ENCODE assay signal across 15 cellular contexts in the genomic region with DNA sequence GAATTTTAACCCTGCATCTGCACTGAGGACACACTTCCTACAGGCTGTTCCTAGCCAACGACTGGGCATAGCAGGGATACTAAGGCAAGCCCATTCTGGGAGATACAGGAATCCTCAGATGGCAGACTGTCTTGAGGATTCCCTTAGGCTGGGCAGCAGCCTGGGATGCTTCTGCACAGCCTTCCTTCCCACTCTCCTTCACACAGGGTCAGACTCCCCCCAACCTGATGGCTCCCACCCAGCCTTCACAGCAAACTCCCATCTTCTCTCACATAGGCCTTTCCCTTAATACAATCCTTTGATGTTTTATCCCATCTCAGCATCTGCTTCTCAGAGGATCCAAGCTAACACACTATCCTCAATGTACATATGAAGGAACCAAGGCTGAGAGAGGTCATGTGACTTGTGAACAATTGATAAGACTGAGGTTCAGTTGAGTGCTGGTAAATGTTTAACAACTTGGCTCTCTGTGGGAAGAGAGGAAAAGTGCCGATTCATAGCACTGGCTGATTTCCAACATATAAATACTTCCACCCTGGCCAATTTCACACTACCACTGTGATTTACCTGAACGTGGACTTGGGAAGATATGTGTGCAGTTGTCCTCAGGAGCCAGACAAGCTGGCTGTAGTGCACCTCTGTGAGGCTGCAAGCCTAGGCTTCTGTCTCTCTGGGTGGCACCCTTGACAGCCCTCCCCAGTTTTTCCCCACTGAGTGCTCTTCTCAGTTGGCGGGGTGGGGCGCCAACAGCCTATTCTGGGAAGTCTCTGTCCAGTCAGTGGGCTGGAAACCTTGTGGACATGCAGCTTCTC.
DNase-seq lines count a peak whose midpoint lies in the region; ATAC-seq, FAIRE-seq and TF ChIP-seq lines count a peak whose summit lies in the region.
"Had no signal": no experiment of that assay in that cellular context is flagged by ENCODE, and none has a peak within 500 bp of the region (broad histone marks: within the 10 kb centered on the region; RNA-seq: fewer than 3 reads in every experiment).

No MANE protein-coding gene starts in this region.

- H3K27me3 ChIP-seq in duodenal mucosa (ENCODE audit: control insufficient read depth in 1 of 2, insufficient read depth in 2 of 2, low read length in 2 of 2) (no peaks in the 10 kb centered on the region), HepG2 (ENCODE audit: control insufficient read depth in 1 of 2, insufficient read depth in 2 of 2, low read length in 2 of 2) (no peaks in the 10 kb centered on the region)
- H3K27me3 ChIP-seq: BLaER1 had no signal

- intact Hi-C loops in HepG2 (cut with micrococcal nuclease; ENCODE audit: unreplicated experiment) = loop anchor here (1.0 kb wide), 2 partner anchors 20 to 623 kb away; no protein-coding TSS in a partner anchor

- H2AFZ ChIP-seq in HepG2 (ENCODE audit: low read length) = peak overlapping the region; percentile 62

- H3K79me2 ChIP-seq in HepG2 (ENCODE audit: insufficient read depth, low read length) = no peaks in the 10 kb centered on the region

- CTCF ChIA-PET in HepG2 (lab: Yijun Ruan, JAX; ENCODE audit: low intra/inter-chr PET ratio, low total read pairs) = no interaction called here

- FAIRE-seq in HepG2 (lab: Jason Lieb, UNC) = peak; percentile 99
- FAIRE-seq: G401.6 had no signal

- no peak; the same call in 1 of the 2 replicates for TF ChIP-seq RAD21 in HepG2 (CRISPR knock-in tag; IDR thresholded peaks at IDR 0.05)

- H3K36me3 ChIP-seq in duodenal mucosa (ENCODE audit: control insufficient read depth in 1 of 2, insufficient read depth in 2 of 2, low read length in 2 of 2) (no peaks in the 10 kb centered on the region), HepG2 (replicated peaks in 1 of 2; ENCODE audit: control insufficient read depth in 1 of 2, insufficient read depth in 2 of 2, low read length in 2 of 2) (no peaks in the 10 kb centered on the region)
- H3K36me3 ChIP-seq: BLaER1 had no signal

- H3K4me3 ChIP-seq in LNCaP clone FGC (ENCODE audit: low read depth, low read length) (no peak overlapping the region), duodenal mucosa (ENCODE audit: low read depth in 1 of 2, low read length in 2 of 2) (no peak overlapping the region), HepG2 (replicated peaks in 1 of 3; ENCODE audit: insufficient read depth in 1 of 3, low read depth in 2 of 3, low read length in 3 of 3) (peak overlapping the region in 1 of 3 experiments; percentile 47; a peak in 2 of 6 replicates)
- H3K4me3 ChIP-seq: BLaER1 had no signal

- H3K4me2 ChIP-seq in HepG2 (ENCODE audit: low read depth, low read length) = peak overlapping the region; percentile 70
- H3K4me2 ChIP-seq: BLaER1 had no signal

- H3K9me3 ChIP-seq in duodenal mucosa (ENCODE audit: control insufficient read depth in 1 of 2, low read length in 2 of 2) (no peaks in the 10 kb centered on the region), HepG2 (ENCODE audit: low read length) (no peaks in the 10 kb centered on the region)
- H3K9me3 ChIP-seq: BLaER1 had no signal

- H3K27ac ChIP-seq in duodenal mucosa (ENCODE audit: low read depth, low read length) (peak overlapping the region; percentile 3), HepG2 (ENCODE audit: extremely low read length, insufficient read depth, low read length) (peak overlapping the region; percentile 88)
- H3K27ac ChIP-seq: BLaER1 had no signal

- no TSS peak for BruUV-seq in HepG2 (replicated peaks; lab: Mats Ljungman, UMichigan)

- TF ChIP-seq POLR2A in HepG2 (IDR thresholded peaks at IDR 0.05; ENCODE audit: insufficient read depth in 1 of 2, low read depth in 2 of 2, low read length in 2 of 2) = peak in 1 of 2 experiments; percentile 55; a peak in 1 of 4 replicates

- WGBS in HepG2 (ENCODE audit: low lambda C conversion rate) = 8% methylated on average over 2 of the region's 5 CpGs

- no peak overlapping the region for H3K9ac ChIP-seq in duodenal mucosa (ENCODE audit: low read depth in 1 of 2, low read length in 2 of 2)
- H3K9ac ChIP-seq in HepG2 (ENCODE audit: insufficient read depth, low read depth, low read length) = peak overlapping the region; percentile 62
- H3K9ac ChIP-seq: BLaER1 had no signal

- in situ Hi-C loops in HepG2 (cut with HindIII; ENCODE audit: extremely low pct_ligation_motif_present, low pct_unique_long_range_greater_than_20kb) = loop anchor here (10.0 to 25.0 kb wide), 2 partner anchors 230 to 622 kb away; no protein-coding TSS in a partner anchor

- no peaks in the 10 kb centered on the region for H4K20me1 ChIP-seq in HepG2 (ENCODE audit: insufficient read depth, low read length)
- H4K20me1 ChIP-seq: BLaER1 had no signal

- H3K4me1 ChIP-seq in duodenal mucosa (ENCODE audit: control insufficient read depth in 1 of 2, insufficient read depth in 2 of 2, low read length in 2 of 2) (peaks cover 20 to 39% of the 10 kb centered on the region in 2 donors), HepG2 (ENCODE audit: insufficient read depth, low read length) (peaks cover 56% of the 10 kb centered on the region)

- peak; percentile 96 for ATAC-seq in HepG2

- no peak for TF ChIP-seq CTCF in LNCaP clone FGC (IDR thresholded peaks at IDR 0.05; ENCODE audit: control insufficient read depth, extremely low read depth, insufficient read depth)
- no peak for TF ChIP-seq CTCF in HepG2 (CRISPR knock-in tag; IDR thresholded peaks at IDR 0.05)

- DNase-seq in COLO668 (lab: John Stamatoyannopoulos, UW; ENCODE audit: unreplicated experiment) = peak; percentile 39
- DNase-seq in LNCaP clone FGC (ENCODE audit: low read depth) = peak; percentile 46
- peak; percentile 96 for DNase-seq in HepG2 (ENCODE audit: low spot score)
- no peak for DNase-seq in amniotic stem cell (lab: John Stamatoyannopoulos, UW)
- DNase-seq in superior temporal gyrus (ENCODE audit: extremely low spot score) = no peak
- no peak for DNase-seq in stimulated activated CD4-positive, alpha-beta T cell treated with anti-CD3 and anti-CD28 coated beads, Interleukin-4, amount 100 ng/mL, for 24 hours
- no peak for DNase-seq in activated naive CD4-positive, alpha-beta T cell treated with anti-CD3 and anti-CD28 coated beads, Interleukin-2, amount 50 U/mL, for 16 hours
- DNase-seq: KBM-7; naive B cell; NCI-H774; retina; stimulated activated naive CD4-positive, alpha-beta T cell treated with Interleukin-2 at 50 U/mL for 16 hours had no signal

- POLR2A ChIA-PET in HepG2 (lab: Yijun Ruan, JAX) = interaction anchor here (0.9 to 3.4 kb wide), 4 partner anchors 9 to 622 kb away, joined by 3 to 19 read pairs (median 12); no protein-coding TSS in a partner anchor

- peak in 1 of 2 experiments; percentile 75; a peak in 2 of 4 replicates for TF ChIP-seq EP300 in HepG2 (IDR thresholded peaks at IDR 0.05; ENCODE audit: low read depth in 2 of 2, low read length in 2 of 2)
- no peak for TF ChIP-seq EP300 in HepG2 (CRISPR knock-in tag; IDR thresholded peaks at IDR 0.05; ENCODE audit: borderline replicate concordance)

TF ChIP-seq in HepG2, 621 proteins besides CTCF, POLR2A, EP300 and RAD21 (continues in another document):
- TF ChIP-seq KLF13 (CRISPR knock-in tag; IDR thresholded peaks at IDR 0.05) (no peak), IKZF5 (CRISPR knock-in tag; IDR thresholded peaks at IDR 0.05) (peak; percentile 61; the same call in 1 of the 2 replicates), ZNF781 (CRISPR knock-in tag; IDR thresholded peaks at IDR 0.05; ENCODE audit: borderline replicate concordance, not compliant biosample characterization) (no peak), RELA (CRISPR knock-in tag; IDR thresholded peaks at IDR 0.05) (no peak), ZNF460 (CRISPR knock-in tag; IDR thresholded peaks at IDR 0.05; ENCODE audit: borderline replicate concordance) (no peak), ZBTB38 (CRISPR knock-in tag; IDR thresholded peaks at IDR 0.05) (no peak), EHMT2 (IDR thresholded peaks at IDR 0.05; ENCODE audit: borderline replicate concordance, low read depth, low read length) (peak; percentile 62; the same call in 1 of the 2 replicates), NR2F2 (IDR thresholded peaks at IDR 0.05; ENCODE audit: borderline replicate concordance, low read depth) (no peak), ZNF879 (CRISPR knock-in tag; IDR thresholded peaks at IDR 0.05) (no peak)
- TF ChIP-seq, protein P1, sequence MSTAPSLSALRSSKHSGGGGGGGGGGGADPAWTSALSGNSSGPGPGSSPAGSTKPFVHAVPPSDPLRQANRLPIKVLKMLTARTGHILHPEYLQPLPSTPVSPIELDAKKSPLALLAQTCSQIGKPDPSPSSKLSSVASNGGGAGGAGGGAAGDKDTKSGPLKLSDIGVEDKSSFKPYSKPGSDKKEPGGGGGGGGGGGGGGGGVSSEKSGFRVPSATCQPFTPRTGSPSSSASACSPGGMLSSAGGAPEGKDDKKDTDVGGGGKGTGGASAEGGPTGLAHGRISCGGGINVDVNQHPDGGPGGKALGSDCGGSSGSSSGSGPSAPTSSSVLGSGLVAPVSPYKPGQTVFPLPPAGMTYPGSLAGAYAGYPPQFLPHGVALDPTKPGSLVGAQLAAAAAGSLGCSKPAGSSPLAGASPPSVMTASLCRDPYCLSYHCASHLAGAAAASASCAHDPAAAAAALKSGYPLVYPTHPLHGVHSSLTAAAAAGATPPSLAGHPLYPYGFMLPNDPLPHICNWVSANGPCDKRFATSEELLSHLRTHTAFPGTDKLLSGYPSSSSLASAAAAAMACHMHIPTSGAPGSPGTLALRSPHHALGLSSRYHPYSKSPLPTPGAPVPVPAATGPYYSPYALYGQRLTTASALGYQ (CRISPR knock-in tag; IDR thresholded peaks at IDR 0.05) = 0 out of 2 replicates have a peak, but pooled peaks have one; percentile 27

Comparison
In these comparisons a context has a peak if more than half of its experiments do, and no peak if none do; other contexts are left out.
1. DNase-seq: peak in COLO668 (single experiment), LNCaP clone FGC (single experiment) and HepG2 (single experiment); none in amniotic stem cell (single experiment), superior temporal gyrus (single experiment), stimulated activated CD4-positive, alpha-beta T cell treated with anti-CD3 and anti-CD28 coated beads, Interleukin-4, amount 100 ng/mL, for 24 hours (single experiment) and activated naive CD4-positive, alpha-beta T cell treated with anti-CD3 and anti-CD28 coated beads, Interleukin-2, amount 50 U/mL, for 16 hours (single experiment).